Comparison of ENCODE assay signal across 8 cellular contexts in the genomic region with DNA sequence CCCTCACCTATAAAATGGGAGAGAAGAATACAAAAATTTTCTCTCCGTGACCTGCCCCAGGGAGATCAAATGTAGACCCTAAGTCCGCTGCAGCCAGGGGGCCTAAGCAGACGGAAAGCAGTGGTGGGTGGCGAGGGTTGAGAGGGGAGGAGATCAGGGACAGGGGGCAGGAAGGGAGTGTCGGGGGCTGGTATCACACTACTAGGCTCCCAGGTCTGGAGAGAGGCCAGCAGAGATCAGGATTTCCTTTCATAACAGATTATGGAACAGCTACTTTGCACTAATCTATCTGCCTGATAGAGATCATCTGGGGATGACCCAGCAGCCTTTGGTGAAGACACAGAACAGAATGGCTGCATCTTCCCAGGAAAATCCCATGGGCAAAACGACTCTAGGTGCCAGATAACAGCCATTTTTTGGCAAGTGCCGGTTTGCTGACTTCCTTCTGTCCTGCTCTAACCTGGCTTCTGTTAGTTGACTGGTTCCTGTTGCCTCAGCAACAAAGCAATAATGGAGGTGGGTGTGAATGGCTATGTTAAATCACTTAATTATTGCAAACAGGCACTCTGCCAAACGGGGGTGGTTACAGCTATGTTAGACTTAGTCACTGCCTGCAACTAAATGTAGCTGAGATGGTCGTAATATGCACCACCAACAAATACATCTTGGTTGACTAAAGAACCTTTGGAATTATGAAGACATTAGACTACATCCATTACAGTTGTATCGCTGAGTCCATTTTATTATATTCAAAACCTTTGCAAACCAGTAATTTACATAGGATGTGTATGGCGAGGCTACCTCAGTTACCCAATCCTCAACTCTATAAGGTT. TPM values are rescaled to one million over a fixed set of nuclear protein-coding genes. Genes with fewer than 3 reads are reported as not detected.
DNase-seq lines count a peak whose midpoint lies in the region; ATAC-seq and TF ChIP-seq lines count a peak whose summit lies in the region.

No MANE protein-coding gene starts in this region.

- TF ChIP-seq CTCF in foreskin fibroblast (IDR thresholded peaks at IDR 0.05; ENCODE audit: low read depth, low read length): no peak

- no peak for ATAC-seq in GM18868 (IDR thresholded peaks at IDR 0.05; ENCODE audit: unreplicated experiment)
- ATAC-seq in HG02642 (IDR thresholded peaks at IDR 0.05; ENCODE audit: poor library complexity, unreplicated experiment): no peak

- peak; percentile 62 for DNase-seq in NK-92 treated with Interleukin-12 subunit alpha and Interleukin-12 subunit beta, amount 100 ng/mL, for 24 hours (lab: John Stamatoyannopoulos, UW)
- DNase-seq in NK-92 (lab: John Stamatoyannopoulos, UW; ENCODE audit: unreplicated experiment): no peak
- DNase-seq in NCI-H2227 treated with DMSO at 0.1 percent for 48 hours (lab: John Stamatoyannopoulos, UW): peak; percentile 87
- DNase-seq in activated T-cell treated with anti-CD3 and anti-CD28 coated beads for 4 hours: peak; percentile 31
- DNase-seq in foreskin fibroblast: peak; percentile 80 to 86
- peak; percentile 74 for DNase-seq in posterior vena cava (ENCODE audit: low spot score)

- intact Hi-C loops in posterior vena cava (cut with DNase I): loop anchor here in 1 of 2 donors (10.0 kb wide), 1 partner anchor 121 kb away; a partner anchor contains a TSS

- no peak overlapping the region for H3K4me3 ChIP-seq in foreskin fibroblast (ENCODE audit: low read depth in 1 of 2, low read length in 2 of 2)

RNA-seq across cellular contexts. Expression of a gene that starts 30.0 kb away (rescaled TPM):
- not detected for total RNA-seq in posterior vena cava

RNA-seq across cellular contexts. Expression of a gene that starts 52.9 kb away (rescaled TPM):
- total RNA-seq in posterior vena cava: 10 to 100 TPM; 35.1 to 52.2 TPM
